Comparison of ENCODE assay signal across 18 cellular contexts in the genomic region with DNA sequence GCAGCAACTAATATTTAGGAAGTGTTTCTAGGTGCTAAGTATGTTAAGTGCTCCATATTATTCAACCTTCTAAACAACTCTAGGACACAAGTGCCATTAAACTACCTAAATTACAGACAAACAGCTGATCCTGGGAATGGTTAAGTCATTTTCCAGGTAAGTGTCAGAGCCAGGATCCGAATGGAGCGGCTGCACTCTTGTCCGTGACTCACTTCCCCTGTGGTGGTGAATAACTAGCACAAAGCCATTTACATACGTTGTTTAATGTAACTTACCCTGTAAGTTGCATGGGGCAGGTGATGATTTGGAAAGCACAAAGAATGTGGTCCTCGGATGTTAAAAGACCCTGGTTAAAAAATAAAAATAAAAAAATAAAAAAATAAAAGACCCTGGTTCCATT. TPM values are rescaled to one million over a fixed set of nuclear protein-coding genes. Genes with fewer than 3 reads are reported as not detected.
"Had no signal": no experiment of that assay in that cellular context is flagged by ENCODE, and none has a peak within 500 bp of the region (broad histone marks: within the 10 kb centered on the region; RNA-seq: fewer than 3 reads in every experiment).

No MANE protein-coding gene starts in this region.

- H3K36me3 ChIP-seq: left ventricle myocardium inferior, pancreas, thyroid gland, WERI-Rb-1 had no signal

- H3K4me1 ChIP-seq: body of pancreas, esophagus squamous epithelium, left ventricle myocardium inferior, pancreas, thyroid gland had no signal

- H3K4me3 ChIP-seq: body of pancreas, dorsolateral prefrontal cortex, esophagus squamous epithelium, left ventricle myocardium inferior, pancreas, skin epidermis, thyroid gland had no signal

- DNase-seq: activated CD4-positive, alpha-beta T cell treated with anti-CD3 and anti-CD28 coated beads for 4 hours; activated CD8-positive, alpha-beta memory T cell treated with anti-CD3 and anti-CD28 coated beads, Interleukin-2, amount 50 U/mL, for 48 hours; activated CD8-positive, alpha-beta T cell treated with anti-CD3 and anti-CD28 coated beads, Interleukin-2, amount 10 ng/mL, durations not matched to agents 7 days and 5 days; activated naive CD4-positive, alpha-beta T cell treated with anti-CD3 and anti-CD28 coated beads, Interleukin-2, amount 10 ng/mL, durations not matched to agents 7 days and 5 days; body of pancreas; dorsolateral prefrontal cortex; esophagus squamous epithelium; foreskin fibroblast; immature natural killer cell; left ventricle myocardium inferior; pancreas; T-cell; T1000; thyroid gland; WERI-Rb-1 had no signal

- H3K27ac ChIP-seq: body of pancreas, dorsolateral prefrontal cortex, esophagus squamous epithelium, left ventricle myocardium inferior, pancreas, skin epidermis, thyroid gland, WERI-Rb-1 had no signal

- H3K27me3 ChIP-seq: body of pancreas, esophagus squamous epithelium, pancreas, thyroid gland had no signal

RNA-seq across cellular contexts. Expression of gene PRG2, which starts 8.8 kb away (rescaled TPM):
- total RNA-seq: body of pancreas, esophagus squamous epithelium, left ventricle myocardium inferior, myocyte, pancreas had no signal

RNA-seq across cellular contexts. Expression of gene PRG3, which starts 18.3 kb away (rescaled TPM):
- total RNA-seq: activated CD8-positive, alpha-beta T cell treated with anti-CD3 and anti-CD28 coated beads, Interleukin-2, amount 10 ng/mL, durations not matched to agents 7 days and 5 days; body of pancreas; dorsolateral prefrontal cortex; esophagus squamous epithelium; left ventricle myocardium inferior; mesenteric fat pad; myocyte; pancreas; T-cell; thyroid gland had no signal
- polyA plus RNA-seq: immature natural killer cell, pancreas had no signal
